In the genomic region with DNA sequence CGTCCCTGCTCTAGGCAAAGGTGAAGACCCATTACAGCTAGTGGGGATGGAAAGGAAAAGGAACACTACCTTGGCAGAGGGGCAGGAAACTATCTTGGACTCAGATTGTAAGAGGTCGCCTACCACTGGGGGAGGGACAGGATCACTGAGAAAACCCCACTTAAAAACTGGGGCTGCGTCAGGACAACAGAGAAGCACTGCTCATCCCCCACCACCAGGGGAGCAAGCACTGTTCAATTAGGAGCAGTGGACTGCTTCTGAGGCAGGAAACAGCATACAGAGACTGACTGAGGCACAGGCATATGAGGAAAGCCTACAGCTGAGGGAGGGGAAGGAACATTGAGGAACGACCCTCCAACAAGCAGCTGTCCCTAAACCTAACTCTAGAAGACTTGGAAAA, we compare ENCODE assay signal across 8 cellular contexts. TPM values are rescaled to one million over a fixed set of nuclear protein-coding genes. Genes with fewer than 3 reads are reported as not detected.
DNase-seq lines count a peak whose midpoint lies in the region; ATAC-seq and TF ChIP-seq lines count a peak whose summit lies in the region.

No MANE protein-coding gene starts in this region.

- no peaks in the 10 kb centered on the region for H3K4me1 ChIP-seq in smooth muscle cell (ENCODE audit: low read depth)

- no peaks in the 10 kb centered on the region for H3K9me3 ChIP-seq in smooth muscle cell (replicated peaks; ENCODE audit: low read depth)

- H3K36me3 ChIP-seq in smooth muscle cell (ENCODE audit: low read depth) = no peaks in the 10 kb centered on the region

- H3K36me3 Mint-ChIP-seq in activated naive CD8-positive, alpha-beta T cell treated with anti-CD3 and anti-CD28 coated beads, Interleukin-2, amount 10 ng/mL, durations not matched to agents 7 days and 5 days = no peaks in the 10 kb centered on the region
- H3K36me3 Mint-ChIP-seq in activated T-cell treated with anti-CD3 and anti-CD28 coated beads, Interleukin-2, amount 50 U/mL, for 24 hours (ENCODE audit: low read depth) = peaks cover under 1% of the 10 kb centered on the region

- POLR2A ChIA-PET in activated naive CD8-positive, alpha-beta T cell treated with anti-CD3 and anti-CD28 coated beads, Interleukin-2, amount 10 ng/mL, durations not matched to agents 7 days and 5 days (lab: Charles Lee) = no interaction called here

- H3K27ac ChIP-seq in smooth muscle cell (ENCODE audit: low read depth) (no peak overlapping the region), coronary artery (no peak overlapping the region)

- H3K27ac Mint-ChIP-seq in activated naive CD8-positive, alpha-beta T cell treated with anti-CD3 and anti-CD28 coated beads, Interleukin-2, amount 10 ng/mL, durations not matched to agents 7 days and 5 days = no peak overlapping the region
- H3K27ac Mint-ChIP-seq in activated T-cell treated with anti-CD3 and anti-CD28 coated beads, Interleukin-2, amount 50 U/mL, for 24 hours = no peak overlapping the region

- H3K9me3 Mint-ChIP-seq in activated naive CD8-positive, alpha-beta T cell treated with anti-CD3 and anti-CD28 coated beads, Interleukin-2, amount 10 ng/mL, durations not matched to agents 7 days and 5 days = no peaks in the 10 kb centered on the region
- H3K9me3 Mint-ChIP-seq in activated T-cell treated with anti-CD3 and anti-CD28 coated beads, Interleukin-2, amount 50 U/mL, for 24 hours = no peaks in the 10 kb centered on the region

- ATAC-seq in GM19395 (IDR thresholded peaks at IDR 0.05; ENCODE audit: unreplicated experiment) (peak; percentile 94), HG03432 (IDR thresholded peaks at IDR 0.05; ENCODE audit: unreplicated experiment) (peak; percentile 90)
- ATAC-seq in activated naive CD8-positive, alpha-beta T cell treated with anti-CD3 and anti-CD28 coated beads, Interleukin-2, amount 10 ng/mL, durations not matched to agents 7 days and 5 days (ENCODE audit: low read depth) = peak; percentile 68

- no peaks in the 10 kb centered on the region for H3K79me2 ChIP-seq in smooth muscle cell (ENCODE audit: low read depth)

- no peaks in the 10 kb centered on the region for H4K20me1 ChIP-seq in smooth muscle cell (ENCODE audit: low read depth)

- H3K4me3 Mint-ChIP-seq in activated naive CD8-positive, alpha-beta T cell treated with anti-CD3 and anti-CD28 coated beads, Interleukin-2, amount 10 ng/mL, durations not matched to agents 7 days and 5 days = no peak overlapping the region
- H3K4me3 Mint-ChIP-seq in activated T-cell treated with anti-CD3 and anti-CD28 coated beads, Interleukin-2, amount 50 U/mL, for 24 hours = no peak overlapping the region

- H3K27me3 ChIP-seq in smooth muscle cell (ENCODE audit: low read depth) = no peaks in the 10 kb centered on the region

- no peaks in the 10 kb centered on the region for H3K4me1 Mint-ChIP-seq in activated naive CD8-positive, alpha-beta T cell treated with anti-CD3 and anti-CD28 coated beads, Interleukin-2, amount 10 ng/mL, durations not matched to agents 7 days and 5 days
- no peaks in the 10 kb centered on the region for H3K4me1 Mint-ChIP-seq in activated T-cell treated with anti-CD3 and anti-CD28 coated beads, Interleukin-2, amount 50 U/mL, for 24 hours (ENCODE audit: low read depth)

- no peak overlapping the region for H3K9ac ChIP-seq in smooth muscle cell (ENCODE audit: low read depth)

- H3K4me2 ChIP-seq in smooth muscle cell = no peak overlapping the region

- H3F3A ChIP-seq in smooth muscle cell (ENCODE audit: low read depth) = no peaks in the 10 kb centered on the region

- peaks cover 16% of the 10 kb centered on the region for H3K27me3 Mint-ChIP-seq in activated naive CD8-positive, alpha-beta T cell treated with anti-CD3 and anti-CD28 coated beads, Interleukin-2, amount 10 ng/mL, durations not matched to agents 7 days and 5 days
- H3K27me3 Mint-ChIP-seq in activated T-cell treated with anti-CD3 and anti-CD28 coated beads, Interleukin-2, amount 50 U/mL, for 24 hours = peaks cover 20% of the 10 kb centered on the region

- H3K4me3 ChIP-seq in smooth muscle cell (no peak overlapping the region), coronary artery (no peak overlapping the region)

- WGBS in smooth muscle cell (ENCODE audit: low lambda C conversion rate) = 74% methylated on average over 4 of the region's 4 CpGs

- DNase-seq in ELR (ENCODE audit: low read depth) (peak; percentile 51), smooth muscle cell (lab: John Stamatoyannopoulos, UW; ENCODE audit: unreplicated experiment) (no peak), T-helper 9 cell (no peak), coronary artery (ENCODE audit: low spot score) (no peak)
- DNase-seq in activated naive CD8-positive, alpha-beta T cell treated with anti-CD3 and anti-CD28 coated beads, Interleukin-2, amount 10 ng/mL, durations not matched to agents 7 days and 5 days = no peak
- DNase-seq in activated T-cell treated with anti-CD3 and anti-CD28 coated beads, Interleukin-2, amount 50 U/mL, for 24 hours = no peak

- peak; percentile 12 for TF ChIP-seq CTCF in smooth muscle cell (IDR thresholded peaks at IDR 0.05; ENCODE audit: borderline replicate concordance, insufficient read depth, poor library complexity, severe bottlenecking)
- TF ChIP-seq CTCF in coronary artery (IDR thresholded peaks at IDR 0.05) = no peak

- no peak overlapping the region for H2AFZ ChIP-seq in smooth muscle cell (ENCODE audit: low read depth)

RNA-seq across cellular contexts. Expression of gene DLAT, which starts 20.8 kb away (rescaled TPM):
- 10 to 100 TPM; 26.0 to 28.5 TPM for total RNA-seq in activated naive CD8-positive, alpha-beta T cell treated with anti-CD3 and anti-CD28 coated beads, Interleukin-2, amount 10 ng/mL, durations not matched to agents 7 days and 5 days
- total RNA-seq in smooth muscle cell = 23.6 and 39.5 TPM in 2 replicates
- 19.2 and 23.8 TPM in 2 replicates for polyA plus RNA-seq in smooth muscle cell
